ENCODE assay signal across 1 cellular context in the genomic region with DNA sequence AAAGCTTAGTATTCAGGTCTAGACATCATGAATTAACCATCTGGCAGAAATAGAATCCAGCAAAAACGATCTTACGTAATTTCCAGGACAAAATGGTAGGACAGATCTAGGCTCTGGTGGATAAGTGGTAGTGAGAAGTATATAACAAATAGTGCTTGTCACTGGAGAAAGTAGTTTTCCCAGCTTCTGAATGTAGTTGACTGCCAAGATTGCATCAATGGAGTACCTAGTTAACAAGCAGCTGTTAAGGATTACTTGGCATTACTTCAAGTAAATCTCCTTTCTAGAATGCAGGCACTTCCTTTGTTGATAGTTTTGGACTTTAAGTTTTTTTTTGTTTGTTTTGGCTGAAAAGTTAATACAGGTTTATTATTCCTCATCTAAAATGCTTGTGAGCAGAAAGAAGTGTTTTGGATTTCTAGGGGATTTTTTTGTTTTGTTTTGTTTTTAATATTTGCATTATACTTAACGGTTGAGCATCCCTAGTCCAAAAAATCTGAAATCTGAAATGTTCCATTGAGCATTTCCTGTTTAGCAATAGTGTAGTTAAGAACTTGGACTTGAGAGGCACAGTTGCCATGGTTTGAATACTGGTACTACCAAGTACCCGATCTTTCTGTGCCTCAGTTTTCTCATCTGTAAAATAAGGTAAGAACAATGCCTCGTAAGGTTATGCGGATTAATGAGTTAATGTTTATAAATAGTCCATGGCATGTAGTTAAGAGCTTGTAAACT.
TF ChIP-seq lines count a peak whose summit lies in the region.

No MANE protein-coding gene starts in this region.

TF ChIP-seq in endothelial cell of umbilical vein, 7 proteins besides CTCF, POLR2A, EP300 and RAD21:
- TF ChIP-seq GATA2 (IDR thresholded peaks at IDR 0.05; ENCODE audit: insufficient read depth, insufficient read length, low read depth, low read length) (no peak), POLR2AphosphoS5 (IDR thresholded peaks at IDR 0.05; ENCODE audit: insufficient read depth, low read depth, low read length) (no peak), EZH2 (IDR thresholded peaks at IDR 0.05; ENCODE audit: borderline replicate concordance, low read depth, low read length, severe bottlenecking) (no peak), JUN (IDR thresholded peaks at IDR 0.05; ENCODE audit: borderline replicate concordance, insufficient read depth, insufficient read length, low read depth) (no peak), FOS (IDR thresholded peaks at IDR 0.05; ENCODE audit: borderline replicate concordance, insufficient read depth, low read length) (no peak), MYC (IDR thresholded peaks at IDR 0.05; ENCODE audit: low read depth, low read length) (no peak)
- TF ChIP-seq, protein P1, sequence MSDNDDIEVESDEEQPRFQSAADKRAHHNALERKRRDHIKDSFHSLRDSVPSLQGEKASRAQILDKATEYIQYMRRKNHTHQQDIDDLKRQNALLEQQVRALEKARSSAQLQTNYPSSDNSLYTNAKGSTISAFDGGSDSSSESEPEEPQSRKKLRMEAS (IDR thresholded peaks at IDR 0.05; ENCODE audit: insufficient read depth, insufficient read length): no peak
